1 cellular context compared by ENCODE assay signal in the genomic region with DNA sequence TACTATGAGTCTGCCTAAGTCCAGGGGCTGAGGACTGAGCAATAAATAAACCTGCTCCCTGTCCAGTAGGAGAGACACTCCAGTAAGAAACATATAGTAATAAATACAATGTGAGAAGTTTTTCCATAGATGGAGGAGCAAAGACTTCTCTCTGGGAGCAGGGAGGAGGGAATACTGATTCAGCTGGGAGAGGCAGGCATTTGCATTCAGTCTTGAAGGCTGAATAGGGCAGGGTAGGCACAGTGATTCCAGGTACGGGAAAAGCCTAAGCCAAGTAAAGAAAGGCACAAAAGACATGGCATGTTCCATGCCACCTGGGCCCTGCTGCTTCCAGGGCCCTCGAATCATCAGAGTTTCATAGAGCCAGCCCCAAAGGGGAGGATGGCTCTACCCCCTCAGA.
TF ChIP-seq lines count a peak whose summit lies in the region.

No MANE protein-coding gene starts in this region.

TF ChIP-seq in GM23338, 12 proteins besides CTCF, POLR2A, EP300 and RAD21:
- TF ChIP-seq, protein P1, sequence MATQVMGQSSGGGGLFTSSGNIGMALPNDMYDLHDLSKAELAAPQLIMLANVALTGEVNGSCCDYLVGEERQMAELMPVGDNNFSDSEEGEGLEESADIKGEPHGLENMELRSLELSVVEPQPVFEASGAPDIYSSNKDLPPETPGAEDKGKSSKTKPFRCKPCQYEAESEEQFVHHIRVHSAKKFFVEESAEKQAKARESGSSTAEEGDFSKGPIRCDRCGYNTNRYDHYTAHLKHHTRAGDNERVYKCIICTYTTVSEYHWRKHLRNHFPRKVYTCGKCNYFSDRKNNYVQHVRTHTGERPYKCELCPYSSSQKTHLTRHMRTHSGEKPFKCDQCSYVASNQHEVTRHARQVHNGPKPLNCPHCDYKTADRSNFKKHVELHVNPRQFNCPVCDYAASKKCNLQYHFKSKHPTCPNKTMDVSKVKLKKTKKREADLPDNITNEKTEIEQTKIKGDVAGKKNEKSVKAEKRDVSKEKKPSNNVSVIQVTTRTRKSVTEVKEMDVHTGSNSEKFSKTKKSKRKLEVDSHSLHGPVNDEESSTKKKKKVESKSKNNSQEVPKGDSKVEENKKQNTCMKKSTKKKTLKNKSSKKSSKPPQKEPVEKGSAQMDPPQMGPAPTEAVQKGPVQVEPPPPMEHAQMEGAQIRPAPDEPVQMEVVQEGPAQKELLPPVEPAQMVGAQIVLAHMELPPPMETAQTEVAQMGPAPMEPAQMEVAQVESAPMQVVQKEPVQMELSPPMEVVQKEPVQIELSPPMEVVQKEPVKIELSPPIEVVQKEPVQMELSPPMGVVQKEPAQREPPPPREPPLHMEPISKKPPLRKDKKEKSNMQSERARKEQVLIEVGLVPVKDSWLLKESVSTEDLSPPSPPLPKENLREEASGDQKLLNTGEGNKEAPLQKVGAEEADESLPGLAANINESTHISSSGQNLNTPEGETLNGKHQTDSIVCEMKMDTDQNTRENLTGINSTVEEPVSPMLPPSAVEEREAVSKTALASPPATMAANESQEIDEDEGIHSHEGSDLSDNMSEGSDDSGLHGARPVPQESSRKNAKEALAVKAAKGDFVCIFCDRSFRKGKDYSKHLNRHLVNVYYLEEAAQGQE (IDR thresholded peaks at IDR 0.05; ENCODE audit: unreplicated experiment): no peak
- TF ChIP-seq CREB1 (CRISPR knock-in tag; IDR thresholded peaks at IDR 0.05; ENCODE audit: low read depth) (no peak), EZH2 (IDR thresholded peaks at IDR 0.05; ENCODE audit: low read depth, unreplicated experiment) (no peak), ZNF331 (CRISPR knock-in tag; IDR thresholded peaks at IDR 0.05; ENCODE audit: low read depth) (no peak), POLR2AphosphoS5 (IDR thresholded peaks at IDR 0.05; ENCODE audit: low read depth) (no peak), ZNF114 (CRISPR knock-in tag; IDR thresholded peaks at IDR 0.05) (no peak), EZH2phosphoT487 (IDR thresholded peaks at IDR 0.05; ENCODE audit: unreplicated experiment) (no peak), STAT1 (IDR thresholded peaks at IDR 0.05; ENCODE audit: unreplicated experiment) (no peak), JUNB (IDR thresholded peaks at IDR 0.05; ENCODE audit: unreplicated experiment) (no peak), NANOG (IDR thresholded peaks at IDR 0.05; ENCODE audit: borderline replicate concordance) (no peak)
- TF ChIP-seq, protein P2, sequence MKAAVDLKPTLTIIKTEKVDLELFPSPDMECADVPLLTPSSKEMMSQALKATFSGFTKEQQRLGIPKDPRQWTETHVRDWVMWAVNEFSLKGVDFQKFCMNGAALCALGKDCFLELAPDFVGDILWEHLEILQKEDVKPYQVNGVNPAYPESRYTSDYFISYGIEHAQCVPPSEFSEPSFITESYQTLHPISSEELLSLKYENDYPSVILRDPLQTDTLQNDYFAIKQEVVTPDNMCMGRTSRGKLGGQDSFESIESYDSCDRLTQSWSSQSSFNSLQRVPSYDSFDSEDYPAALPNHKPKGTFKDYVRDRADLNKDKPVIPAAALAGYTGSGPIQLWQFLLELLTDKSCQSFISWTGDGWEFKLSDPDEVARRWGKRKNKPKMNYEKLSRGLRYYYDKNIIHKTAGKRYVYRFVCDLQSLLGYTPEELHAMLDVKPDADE (IDR thresholded peaks at IDR 0.05): no peak
- TF ChIP-seq, protein P3, sequence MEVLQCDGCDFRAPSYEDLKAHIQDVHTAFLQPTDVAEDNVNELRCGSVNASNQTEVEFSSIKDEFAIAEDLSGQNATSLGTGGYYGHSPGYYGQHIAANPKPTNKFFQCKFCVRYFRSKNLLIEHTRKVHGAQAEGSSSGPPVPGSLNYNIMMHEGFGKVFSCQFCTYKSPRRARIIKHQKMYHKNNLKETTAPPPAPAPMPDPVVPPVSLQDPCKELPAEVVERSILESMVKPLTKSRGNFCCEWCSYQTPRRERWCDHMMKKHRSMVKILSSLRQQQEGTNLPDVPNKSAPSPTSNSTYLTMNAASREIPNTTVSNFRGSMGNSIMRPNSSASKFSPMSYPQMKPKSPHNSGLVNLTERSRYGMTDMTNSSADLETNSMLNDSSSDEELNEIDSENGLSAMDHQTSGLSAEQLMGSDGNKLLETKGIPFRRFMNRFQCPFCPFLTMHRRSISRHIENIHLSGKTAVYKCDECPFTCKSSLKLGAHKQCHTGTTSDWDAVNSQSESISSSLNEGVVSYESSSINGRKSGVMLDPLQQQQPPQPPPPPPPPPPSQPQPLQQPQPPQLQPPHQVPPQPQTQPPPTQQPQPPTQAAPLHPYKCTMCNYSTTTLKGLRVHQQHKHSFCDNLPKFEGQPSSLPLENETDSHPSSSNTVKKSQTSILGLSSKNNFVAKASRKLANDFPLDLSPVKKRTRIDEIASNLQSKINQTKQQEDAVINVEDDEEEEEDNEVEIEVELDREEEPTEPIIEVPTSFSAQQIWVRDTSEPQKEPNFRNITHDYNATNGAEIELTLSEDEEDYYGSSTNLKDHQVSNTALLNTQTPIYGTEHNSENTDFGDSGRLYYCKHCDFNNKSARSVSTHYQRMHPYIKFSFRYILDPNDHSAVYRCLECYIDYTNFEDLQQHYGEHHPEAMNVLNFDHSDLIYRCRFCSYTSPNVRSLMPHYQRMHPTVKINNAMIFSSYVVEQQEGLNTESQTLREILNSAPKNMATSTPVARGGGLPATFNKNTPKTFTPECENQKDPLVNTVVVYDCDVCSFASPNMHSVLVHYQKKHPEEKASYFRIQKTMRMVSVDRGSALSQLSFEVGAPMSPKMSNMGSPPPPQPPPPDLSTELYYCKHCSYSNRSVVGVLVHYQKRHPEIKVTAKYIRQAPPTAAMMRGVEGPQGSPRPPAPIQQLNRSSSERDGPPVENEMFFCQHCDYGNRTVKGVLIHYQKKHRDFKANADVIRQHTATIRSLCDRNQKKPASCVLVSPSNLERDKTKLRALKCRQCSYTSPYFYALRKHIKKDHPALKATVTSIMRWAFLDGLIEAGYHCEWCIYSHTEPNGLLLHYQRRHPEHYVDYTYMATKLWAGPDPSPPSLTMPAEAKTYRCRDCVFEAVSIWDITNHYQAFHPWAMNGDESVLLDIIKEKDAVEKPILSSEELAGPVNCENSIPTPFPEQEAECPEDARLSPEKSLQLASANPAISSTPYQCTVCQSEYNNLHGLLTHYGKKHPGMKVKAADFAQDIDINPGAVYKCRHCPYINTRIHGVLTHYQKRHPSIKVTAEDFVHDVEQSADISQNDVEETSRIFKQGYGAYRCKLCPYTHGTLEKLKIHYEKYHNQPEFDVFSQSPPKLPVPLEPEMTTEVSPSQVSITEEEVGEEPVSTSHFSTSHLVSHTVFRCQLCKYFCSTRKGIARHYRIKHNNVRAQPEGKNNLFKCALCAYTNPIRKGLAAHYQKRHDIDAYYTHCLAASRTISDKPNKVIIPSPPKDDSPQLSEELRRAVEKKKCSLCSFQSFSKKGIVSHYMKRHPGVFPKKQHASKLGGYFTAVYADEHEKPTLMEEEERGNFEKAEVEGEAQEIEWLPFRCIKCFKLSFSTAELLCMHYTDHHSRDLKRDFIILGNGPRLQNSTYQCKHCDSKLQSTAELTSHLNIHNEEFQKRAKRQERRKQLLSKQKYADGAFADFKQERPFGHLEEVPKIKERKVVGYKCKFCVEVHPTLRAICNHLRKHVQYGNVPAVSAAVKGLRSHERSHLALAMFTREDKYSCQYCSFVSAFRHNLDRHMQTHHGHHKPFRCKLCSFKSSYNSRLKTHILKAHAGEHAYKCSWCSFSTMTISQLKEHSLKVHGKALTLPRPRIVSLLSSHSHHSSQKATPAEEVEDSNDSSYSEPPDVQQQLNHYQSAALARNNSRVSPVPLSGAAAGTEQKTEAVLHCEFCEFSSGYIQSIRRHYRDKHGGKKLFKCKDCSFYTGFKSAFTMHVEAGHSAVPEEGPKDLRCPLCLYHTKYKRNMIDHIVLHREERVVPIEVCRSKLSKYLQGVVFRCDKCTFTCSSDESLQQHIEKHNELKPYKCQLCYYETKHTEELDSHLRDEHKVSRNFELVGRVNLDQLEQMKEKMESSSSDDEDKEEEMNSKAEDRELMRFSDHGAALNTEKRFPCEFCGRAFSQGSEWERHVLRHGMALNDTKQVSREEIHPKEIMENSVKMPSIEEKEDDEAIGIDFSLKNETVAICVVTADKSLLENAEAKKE (CRISPR knock-in tag; IDR thresholded peaks at IDR 0.05): no peak
